Comparison of ENCODE assay signal across 11 cellular contexts in the genomic region with DNA sequence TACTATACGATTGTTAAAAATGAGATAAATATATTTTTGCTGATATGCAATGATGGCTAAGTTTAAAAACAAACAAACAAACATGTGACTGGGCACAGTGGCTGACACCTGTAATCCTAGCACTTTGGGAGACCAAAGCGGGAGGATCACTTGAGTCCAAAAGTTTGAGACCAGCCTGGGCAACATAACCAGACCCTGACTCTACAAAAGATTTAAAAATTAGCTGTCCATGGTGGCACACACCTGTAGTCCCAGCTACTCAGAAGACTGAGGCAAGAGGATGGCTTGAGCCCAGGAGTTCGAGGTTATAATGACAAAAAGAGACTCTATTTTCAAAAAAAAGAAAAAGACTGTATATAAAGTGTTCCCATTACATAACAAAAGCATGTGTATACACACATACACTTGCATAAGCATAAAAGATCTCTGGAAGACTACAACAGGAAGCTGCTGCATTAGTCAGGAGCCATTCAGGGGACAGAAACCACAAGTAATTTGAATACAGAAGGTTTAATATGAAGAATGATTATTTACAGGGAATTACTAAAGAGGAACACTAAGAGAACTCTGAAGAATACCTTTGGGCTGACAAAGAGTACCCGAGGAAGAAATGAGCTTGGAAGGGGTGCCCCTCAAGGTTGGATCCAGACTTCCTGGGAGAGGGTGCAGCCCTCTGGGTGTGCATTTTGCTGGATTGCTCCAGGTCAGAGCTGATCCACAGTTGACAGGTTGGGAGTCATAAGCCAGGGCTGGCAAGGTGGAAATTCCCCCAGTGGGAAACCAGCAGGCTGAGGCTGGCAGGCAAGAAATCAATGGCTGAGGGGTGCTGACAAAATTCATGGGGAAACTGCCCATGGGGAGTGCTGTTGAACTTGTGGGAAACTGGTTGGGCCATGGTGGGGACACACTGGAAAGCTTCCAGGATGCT. TPM values are rescaled to one million over a fixed set of nuclear protein-coding genes. Genes with fewer than 3 reads are reported as not detected.
DNase-seq lines count a peak whose midpoint lies in the region; ATAC-seq and TF ChIP-seq lines count a peak whose summit lies in the region.
"Had no signal": no experiment of that assay in that cellular context is flagged by ENCODE, and none has a peak within 500 bp of the region (broad histone marks: within the 10 kb centered on the region; RNA-seq: fewer than 3 reads in every experiment).

No MANE protein-coding gene starts in this region.

- TF ChIP-seq CTCF in AG04449 (IDR thresholded peaks at IDR 0.05; ENCODE audit: insufficient read depth, low read length, missing control alignments): no peak
- no peak for TF ChIP-seq CTCF in SK-N-SH (IDR thresholded peaks at IDR 0.05)
- TF ChIP-seq CTCF in foreskin keratinocyte (conservative IDR thresholded peaks at IDR 0.05): no peak

- H3K4me1 ChIP-seq in HAP-1: peaks cover 8% of the 10 kb centered on the region
- peaks cover 0 to 26% of the 10 kb centered on the region in 2 experiments; a peak in 3 of 4 replicates for H3K4me1 ChIP-seq in SK-N-SH (ENCODE audit: control insufficient read depth in 1 of 2, insufficient read depth in 2 of 2, low read depth in 1 of 2, low read length in 1 of 2)
- H3K4me1 ChIP-seq in foreskin keratinocyte: peaks cover 31% of the 10 kb centered on the region

- H3K4me3 ChIP-seq in AG04449 (ENCODE audit: low read depth, low read length): no peak overlapping the region
- no peak overlapping the region for H3K4me3 ChIP-seq in HAP-1
- H3K4me3 ChIP-seq in SK-N-SH (ENCODE audit: low read depth in 2 of 2, low read length in 1 of 2): no peak overlapping the region

- peak; percentile 87 for ATAC-seq in foreskin keratinocyte
- ATAC-seq in GM21529 (IDR thresholded peaks at IDR 0.05; ENCODE audit: unreplicated experiment): no peak
- no peak for ATAC-seq in GM18870 (IDR thresholded peaks at IDR 0.05; ENCODE audit: unreplicated experiment)
- ATAC-seq in GM21576 (IDR thresholded peaks at IDR 0.05; ENCODE audit: unreplicated experiment): no peak

- H3K27me3 ChIP-seq in HAP-1 (ENCODE audit: low read depth) (no peaks in the 10 kb centered on the region; the same call in 1 of the 2 replicates), SK-N-SH (ENCODE audit: insufficient read depth) (no peaks in the 10 kb centered on the region), foreskin keratinocyte (no peaks in the 10 kb centered on the region)

- in situ Hi-C loops in HAP-1 (cut with MboI; ENCODE audit: low sequenced_read_pairs): no loop called here

- H2AFZ ChIP-seq in SK-N-SH (ENCODE audit: low read depth): no peak overlapping the region; the same call in 1 of the 2 replicates

- peaks cover 26% of the 10 kb centered on the region for H3F3A ChIP-seq in SK-N-SH (replicated peaks; ENCODE audit: insufficient read depth)

- H4K20me1 ChIP-seq in SK-N-SH (ENCODE audit: insufficient read depth): no peaks in the 10 kb centered on the region

- 0 out of 2 replicates have a peak overlapping the region, but pooled peaks have one; percentile 49 for H3K4me2 ChIP-seq in SK-N-SH

- TF ChIP-seq EP300 in SK-N-SH (IDR thresholded peaks at IDR 0.05; ENCODE audit: borderline replicate concordance in 1 of 2, low read depth in 1 of 2, low read length in 1 of 2): no peak

- 0 out of 2 replicates have a peak overlapping the region, but pooled peaks have one; percentile 9 for H3K9ac ChIP-seq in SK-N-SH

- H3K36me3 ChIP-seq in HAP-1 (replicated peaks) (no peaks in the 10 kb centered on the region), SK-N-SH (replicated peaks in 1 of 2; ENCODE audit: control insufficient read depth in 1 of 2, insufficient read depth in 2 of 2, low read length in 1 of 2) (no peaks in the 10 kb centered on the region)

- WGBS in SK-N-SH (ENCODE audit: low lambda C conversion rate): 71% methylated on average over 4 of the region's 4 CpGs

- CTCF ChIA-PET in AG04449 (lab: Yijun Ruan, JAX) (interaction anchor here (0.7 to 3.0 kb wide), 6 partner anchors 10 to 228 kb away, joined by 4 to 30 read pairs (median 5); no protein-coding TSS in a partner anchor), SK-N-SH (lab: Yijun Ruan, JAX) (interaction anchor here (0.6 to 1.2 kb wide), 2 partner anchors 222 to 430 kb away, joined by 3 to 4 read pairs; no protein-coding TSS in a partner anchor)

- no peaks in the 10 kb centered on the region for H3K79me2 ChIP-seq in SK-N-SH (ENCODE audit: insufficient read depth)

- H3K9me3 ChIP-seq in HAP-1: no peaks in the 10 kb centered on the region
- H3K9me3 ChIP-seq in SK-N-SH: no peaks in the 10 kb centered on the region

- peak; percentile 61 for DNase-seq in AG04449 (ENCODE audit: low read depth, low spot score)
- DNase-seq in HAP-1 (ENCODE audit: low spot score in 2 of 2): peak; percentile 17 to 84
- DNase-seq in SK-N-SH: no peak
- peak; percentile 76 to 87 for DNase-seq in foreskin keratinocyte
- no peak for DNase-seq in inferior parietal cortex (ENCODE audit: extremely low spot score)
- DNase-seq: activated CD4-positive, CD25-positive, alpha-beta regulatory T cell; activated naive CD4-positive, alpha-beta T cell treated with Interleukin-2 at 50 U/mL for 16 hours; NCI-H82 had no signal

- 0 out of 2 replicates have a peak, but pooled peaks cover 5% of the 10 kb centered on the region for H3K9me2 ChIP-seq in SK-N-SH

- POLR2A ChIA-PET in AG04449 (lab: Yijun Ruan, JAX) (no interaction called here), SK-N-SH (lab: Yijun Ruan, JAX) (no interaction called here)

- TF ChIP-seq RAD21 in SK-N-SH (IDR thresholded peaks at IDR 0.05; ENCODE audit: low read length): no peak

- H3K27ac ChIP-seq in SK-N-SH (ENCODE audit: low read depth in 2 of 2, low read length in 1 of 2): peak overlapping the region in 1 of 2 experiments; percentile 60; a peak in 2 of 4 replicates
- peak overlapping the region; percentile 31 for H3K27ac ChIP-seq in foreskin keratinocyte

TF ChIP-seq in SK-N-SH, 30 proteins besides CTCF, POLR2A, EP300 and RAD21:
- TF ChIP-seq, protein P1, sequence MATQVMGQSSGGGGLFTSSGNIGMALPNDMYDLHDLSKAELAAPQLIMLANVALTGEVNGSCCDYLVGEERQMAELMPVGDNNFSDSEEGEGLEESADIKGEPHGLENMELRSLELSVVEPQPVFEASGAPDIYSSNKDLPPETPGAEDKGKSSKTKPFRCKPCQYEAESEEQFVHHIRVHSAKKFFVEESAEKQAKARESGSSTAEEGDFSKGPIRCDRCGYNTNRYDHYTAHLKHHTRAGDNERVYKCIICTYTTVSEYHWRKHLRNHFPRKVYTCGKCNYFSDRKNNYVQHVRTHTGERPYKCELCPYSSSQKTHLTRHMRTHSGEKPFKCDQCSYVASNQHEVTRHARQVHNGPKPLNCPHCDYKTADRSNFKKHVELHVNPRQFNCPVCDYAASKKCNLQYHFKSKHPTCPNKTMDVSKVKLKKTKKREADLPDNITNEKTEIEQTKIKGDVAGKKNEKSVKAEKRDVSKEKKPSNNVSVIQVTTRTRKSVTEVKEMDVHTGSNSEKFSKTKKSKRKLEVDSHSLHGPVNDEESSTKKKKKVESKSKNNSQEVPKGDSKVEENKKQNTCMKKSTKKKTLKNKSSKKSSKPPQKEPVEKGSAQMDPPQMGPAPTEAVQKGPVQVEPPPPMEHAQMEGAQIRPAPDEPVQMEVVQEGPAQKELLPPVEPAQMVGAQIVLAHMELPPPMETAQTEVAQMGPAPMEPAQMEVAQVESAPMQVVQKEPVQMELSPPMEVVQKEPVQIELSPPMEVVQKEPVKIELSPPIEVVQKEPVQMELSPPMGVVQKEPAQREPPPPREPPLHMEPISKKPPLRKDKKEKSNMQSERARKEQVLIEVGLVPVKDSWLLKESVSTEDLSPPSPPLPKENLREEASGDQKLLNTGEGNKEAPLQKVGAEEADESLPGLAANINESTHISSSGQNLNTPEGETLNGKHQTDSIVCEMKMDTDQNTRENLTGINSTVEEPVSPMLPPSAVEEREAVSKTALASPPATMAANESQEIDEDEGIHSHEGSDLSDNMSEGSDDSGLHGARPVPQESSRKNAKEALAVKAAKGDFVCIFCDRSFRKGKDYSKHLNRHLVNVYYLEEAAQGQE (IDR thresholded peaks at IDR 0.05; ENCODE audit: low read depth, low read length): peak; percentile 76; the same call in 1 of the 2 replicates
- TF ChIP-seq RFX5 (IDR thresholded peaks at IDR 0.05; ENCODE audit: low read length) (no peak), ELF1 (IDR thresholded peaks at IDR 0.05) (0 out of 2 replicates have a peak, but pooled peaks have one; percentile 20), NFIC (IDR thresholded peaks at IDR 0.05; ENCODE audit: borderline replicate concordance) (no peak), JUND (IDR thresholded peaks at IDR 0.05) (no peak), EZH2phosphoT487 (IDR thresholded peaks at IDR 0.05; ENCODE audit: borderline replicate concordance, low read depth) (no peak), FOXM1 (IDR thresholded peaks at IDR 0.05; ENCODE audit: low read depth) (no peak), TCF12 (IDR thresholded peaks at IDR 0.05) (peak; percentile 42; the same call in 1 of the 2 replicates)
- TF ChIP-seq, protein P2, sequence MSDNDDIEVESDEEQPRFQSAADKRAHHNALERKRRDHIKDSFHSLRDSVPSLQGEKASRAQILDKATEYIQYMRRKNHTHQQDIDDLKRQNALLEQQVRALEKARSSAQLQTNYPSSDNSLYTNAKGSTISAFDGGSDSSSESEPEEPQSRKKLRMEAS (IDR thresholded peaks at IDR 0.05; ENCODE audit: low read depth): no peak

RNA-seq across cellular contexts. Expression of a gene that starts 9.2 kb away (rescaled TPM):
- 0.30 and 0.32 TPM in 2 replicates for polyA plus RNA-seq in SK-N-SH (2012; rRNA removed)
- 0.20 and 0.40 TPM in 2 replicates for polyA plus RNA-seq in SK-N-SH (2012; cell fraction: cytosol; rRNA removed)
- 0.05 and 0.12 TPM in 2 replicates for polyA plus RNA-seq in SK-N-SH (2012; cell fraction: nucleus; rRNA removed)
- total RNA-seq in foreskin keratinocyte: not detected in 2 replicates
- polyA plus RNA-seq in foreskin keratinocyte: not detected in 2 replicates

RNA-seq across cellular contexts. Expression of a gene that starts 34.8 kb away (rescaled TPM):
- 209 and 257 TPM in 2 replicates for polyA plus RNA-seq in SK-N-SH (2012; rRNA removed)
- polyA plus RNA-seq in SK-N-SH (2012; cell fraction: cytosol; rRNA removed): 194 and 219 TPM in 2 replicates
- polyA plus RNA-seq in SK-N-SH (2012; cell fraction: nucleus; rRNA removed): 231 and 358 TPM in 2 replicates
- 79.5 and 87.6 TPM in 2 replicates for total RNA-seq in foreskin keratinocyte
- 69.3 and 72.8 TPM in 2 replicates for polyA plus RNA-seq in foreskin keratinocyte

Comparison
In these comparisons a context has a peak if more than half of its experiments do, and no peak if none do; other contexts are left out.
1. DNase-seq: peak in AG04449 (single experiment), HAP-1 (2 of 2) and foreskin keratinocyte (2 of 2); none in SK-N-SH (single experiment) and inferior parietal cortex (single experiment).